In the genomic region with DNA sequence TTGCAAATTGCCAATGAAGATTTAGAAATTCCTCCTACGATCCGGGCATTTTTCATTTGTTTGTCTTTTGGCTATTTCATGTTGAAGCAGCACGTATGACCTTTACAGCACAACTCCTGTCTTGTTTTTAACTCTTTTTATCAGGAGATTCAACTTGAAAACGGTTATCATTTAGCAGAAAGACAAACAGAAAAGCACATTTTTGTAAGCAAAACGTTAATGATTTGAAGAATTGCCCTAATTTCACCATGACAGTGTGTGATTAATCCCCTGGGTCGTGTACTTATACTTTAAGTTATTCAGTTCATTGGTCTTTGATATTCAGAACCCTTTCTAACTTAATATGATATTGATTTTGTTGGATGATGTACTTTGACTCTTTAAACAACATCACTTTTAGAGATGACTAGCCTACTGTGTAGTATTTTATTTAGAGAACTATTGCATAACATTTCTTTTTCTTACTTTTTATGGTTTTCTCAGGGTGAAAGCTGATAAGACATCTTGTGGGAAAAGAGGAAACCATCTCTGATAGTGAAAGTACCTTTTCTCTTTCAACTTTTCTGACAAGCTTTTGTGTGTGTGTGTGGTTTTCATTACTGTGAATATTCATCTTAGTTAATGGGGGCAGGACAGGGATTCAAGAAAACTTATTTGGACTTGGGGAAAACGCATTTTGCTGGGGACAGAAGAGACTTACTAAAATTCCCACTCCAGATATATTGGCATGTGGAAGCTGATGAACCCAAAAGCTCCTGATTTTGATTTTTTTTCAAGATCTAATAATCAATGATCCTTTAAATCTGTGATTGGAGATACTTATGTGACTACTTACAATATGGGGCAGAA, we compare ENCODE assay signal across 1 cellular context.
TF ChIP-seq lines count a peak whose summit lies in the region.

No MANE protein-coding gene starts in this region.

TF ChIP-seq in HepG2, 621 proteins besides CTCF, POLR2A, EP300 and RAD21 (continued from another document):
- no peak for TF ChIP-seq ZNF678 (CRISPR knock-in tag; IDR thresholded peaks at IDR 0.05)
- no peak for TF ChIP-seq NR3C1 (CRISPR knock-in tag; IDR thresholded peaks at IDR 0.05)
- no peak for TF ChIP-seq ZFY (CRISPR knock-in tag; IDR thresholded peaks at IDR 0.05)
- TF ChIP-seq, protein P1, sequence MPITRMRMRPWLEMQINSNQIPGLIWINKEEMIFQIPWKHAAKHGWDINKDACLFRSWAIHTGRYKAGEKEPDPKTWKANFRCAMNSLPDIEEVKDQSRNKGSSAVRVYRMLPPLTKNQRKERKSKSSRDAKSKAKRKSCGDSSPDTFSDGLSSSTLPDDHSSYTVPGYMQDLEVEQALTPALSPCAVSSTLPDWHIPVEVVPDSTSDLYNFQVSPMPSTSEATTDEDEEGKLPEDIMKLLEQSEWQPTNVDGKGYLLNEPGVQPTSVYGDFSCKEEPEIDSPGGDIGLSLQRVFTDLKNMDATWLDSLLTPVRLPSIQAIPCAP (CRISPR knock-in tag; IDR thresholded peaks at IDR 0.05; ENCODE audit: low read depth) = no peak
- TF ChIP-seq DMAP1 (CRISPR knock-in tag; IDR thresholded peaks at IDR 0.05) = no peak
- TF ChIP-seq HMG20A (CRISPR knock-in tag; IDR thresholded peaks at IDR 0.05; ENCODE audit: borderline replicate concordance) = peak; percentile 89
- no peak for TF ChIP-seq HOXA9 (CRISPR knock-in tag; IDR thresholded peaks at IDR 0.05; ENCODE audit: borderline replicate concordance)
- no peak for TF ChIP-seq ZNF766 (CRISPR knock-in tag; IDR thresholded peaks at IDR 0.05; ENCODE audit: borderline replicate concordance)
- TF ChIP-seq SIX1 (CRISPR knock-in tag; IDR thresholded peaks at IDR 0.05; ENCODE audit: borderline replicate concordance) = peak; percentile 89
- TF ChIP-seq CBFB (CRISPR knock-in tag; IDR thresholded peaks at IDR 0.05) = no peak
- no peak for TF ChIP-seq ZNF224 (CRISPR knock-in tag; IDR thresholded peaks at IDR 0.05)
- no peak; the same call in 1 of the 2 replicates for TF ChIP-seq KDM6A (CRISPR knock-in tag; IDR thresholded peaks at IDR 0.05; ENCODE audit: low read depth)
- peak; percentile 81; the same call in 1 of the 2 replicates for TF ChIP-seq SOX5 (CRISPR knock-in tag; IDR thresholded peaks at IDR 0.05; ENCODE audit: borderline replicate concordance)
- TF ChIP-seq, protein P2, sequence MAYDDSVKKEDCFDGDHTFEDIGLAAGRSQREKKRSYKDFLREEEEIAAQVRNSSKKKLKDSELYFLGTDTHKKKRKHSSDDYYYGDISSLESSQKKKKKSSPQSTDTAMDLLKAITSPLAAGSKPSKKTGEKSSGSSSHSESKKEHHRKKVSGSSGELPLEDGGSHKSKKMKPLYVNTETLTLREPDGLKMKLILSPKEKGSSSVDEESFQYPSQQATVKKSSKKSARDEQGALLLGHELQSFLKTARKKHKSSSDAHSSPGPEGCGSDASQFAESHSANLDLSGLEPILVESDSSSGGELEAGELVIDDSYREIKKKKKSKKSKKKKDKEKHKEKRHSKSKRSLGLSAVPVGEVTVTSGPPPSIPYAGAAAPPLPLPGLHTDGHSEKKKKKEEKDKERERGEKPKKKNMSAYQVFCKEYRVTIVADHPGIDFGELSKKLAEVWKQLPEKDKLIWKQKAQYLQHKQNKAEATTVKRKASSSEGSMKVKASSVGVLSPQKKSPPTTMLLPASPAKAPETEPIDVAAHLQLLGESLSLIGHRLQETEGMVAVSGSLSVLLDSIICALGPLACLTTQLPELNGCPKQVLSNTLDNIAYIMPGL (CRISPR knock-in tag; IDR thresholded peaks at IDR 0.05; ENCODE audit: borderline replicate concordance in 1 of 2, low read depth in 1 of 2) = no peak
- TF ChIP-seq, protein P3, sequence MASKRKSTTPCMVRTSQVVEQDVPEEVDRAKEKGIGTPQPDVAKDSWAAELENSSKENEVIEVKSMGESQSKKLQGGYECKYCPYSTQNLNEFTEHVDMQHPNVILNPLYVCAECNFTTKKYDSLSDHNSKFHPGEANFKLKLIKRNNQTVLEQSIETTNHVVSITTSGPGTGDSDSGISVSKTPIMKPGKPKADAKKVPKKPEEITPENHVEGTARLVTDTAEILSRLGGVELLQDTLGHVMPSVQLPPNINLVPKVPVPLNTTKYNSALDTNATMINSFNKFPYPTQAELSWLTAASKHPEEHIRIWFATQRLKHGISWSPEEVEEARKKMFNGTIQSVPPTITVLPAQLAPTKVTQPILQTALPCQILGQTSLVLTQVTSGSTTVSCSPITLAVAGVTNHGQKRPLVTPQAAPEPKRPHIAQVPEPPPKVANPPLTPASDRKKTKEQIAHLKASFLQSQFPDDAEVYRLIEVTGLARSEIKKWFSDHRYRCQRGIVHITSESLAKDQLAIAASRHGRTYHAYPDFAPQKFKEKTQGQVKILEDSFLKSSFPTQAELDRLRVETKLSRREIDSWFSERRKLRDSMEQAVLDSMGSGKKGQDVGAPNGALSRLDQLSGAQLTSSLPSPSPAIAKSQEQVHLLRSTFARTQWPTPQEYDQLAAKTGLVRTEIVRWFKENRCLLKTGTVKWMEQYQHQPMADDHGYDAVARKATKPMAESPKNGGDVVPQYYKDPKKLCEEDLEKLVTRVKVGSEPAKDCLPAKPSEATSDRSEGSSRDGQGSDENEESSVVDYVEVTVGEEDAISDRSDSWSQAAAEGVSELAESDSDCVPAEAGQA (IDR thresholded peaks at IDR 0.05; ENCODE audit: low read depth) = no peak
- TF ChIP-seq, protein P3 (CRISPR knock-in tag; IDR thresholded peaks at IDR 0.05; ENCODE audit: borderline replicate concordance) = no peak
- peak; percentile 71 for TF ChIP-seq HDAC1 (CRISPR knock-in tag; IDR thresholded peaks at IDR 0.05)
- TF ChIP-seq ZNF446 (CRISPR knock-in tag; IDR thresholded peaks at IDR 0.05) = no peak
- no peak for TF ChIP-seq ZNF30 (CRISPR knock-in tag; IDR thresholded peaks at IDR 0.05)
- TF ChIP-seq SALL1 (CRISPR knock-in tag; IDR thresholded peaks at IDR 0.05) = peak; percentile 27; the same call in 1 of the 2 replicates
- TF ChIP-seq ZNF10 (CRISPR knock-in tag; IDR thresholded peaks at IDR 0.05; ENCODE audit: borderline replicate concordance, low read depth) = no peak
- TF ChIP-seq NR1H2 (CRISPR knock-in tag; IDR thresholded peaks at IDR 0.05; ENCODE audit: borderline replicate concordance, low read depth) = no peak
- no peak for TF ChIP-seq TCF12 (IDR thresholded peaks at IDR 0.05)
- TF ChIP-seq TCF12 (CRISPR knock-in tag; IDR thresholded peaks at IDR 0.05) = no peak
- TF ChIP-seq HNRNPUL1 (IDR thresholded peaks at IDR 0.05; ENCODE audit: low read depth, low read length) = 0 out of 2 replicates have a peak, but pooled peaks have one; percentile 43
- no peak for TF ChIP-seq KDM5B (CRISPR knock-in tag; IDR thresholded peaks at IDR 0.05; ENCODE audit: borderline replicate concordance)
- no peak for TF ChIP-seq CSRNP1 (CRISPR knock-in tag; IDR thresholded peaks at IDR 0.05)
- TF ChIP-seq JUND (CRISPR knock-in tag; IDR thresholded peaks at IDR 0.05) = no peak
- no peak for TF ChIP-seq U2AF1 (optimal IDR thresholded peaks at IDR 0.05; ENCODE audit: low read depth, low read length)
- TF ChIP-seq ZNF709 (CRISPR knock-in tag; IDR thresholded peaks at IDR 0.05) = no peak
- TF ChIP-seq, protein P4, sequence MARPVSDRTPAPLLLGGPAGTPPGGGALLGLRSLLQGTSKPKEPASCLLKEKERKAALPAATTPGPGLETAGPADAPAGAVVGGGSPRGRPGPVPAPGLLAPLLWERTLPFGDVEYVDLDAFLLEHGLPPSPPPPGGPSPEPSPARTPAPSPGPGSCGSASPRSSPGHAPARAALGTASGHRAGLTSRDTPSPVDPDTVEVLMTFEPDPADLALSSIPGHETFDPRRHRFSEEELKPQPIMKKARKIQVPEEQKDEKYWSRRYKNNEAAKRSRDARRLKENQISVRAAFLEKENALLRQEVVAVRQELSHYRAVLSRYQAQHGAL (CRISPR knock-in tag; IDR thresholded peaks at IDR 0.05; ENCODE audit: not compliant biosample characterization) = no peak
- TF ChIP-seq, protein P5, sequence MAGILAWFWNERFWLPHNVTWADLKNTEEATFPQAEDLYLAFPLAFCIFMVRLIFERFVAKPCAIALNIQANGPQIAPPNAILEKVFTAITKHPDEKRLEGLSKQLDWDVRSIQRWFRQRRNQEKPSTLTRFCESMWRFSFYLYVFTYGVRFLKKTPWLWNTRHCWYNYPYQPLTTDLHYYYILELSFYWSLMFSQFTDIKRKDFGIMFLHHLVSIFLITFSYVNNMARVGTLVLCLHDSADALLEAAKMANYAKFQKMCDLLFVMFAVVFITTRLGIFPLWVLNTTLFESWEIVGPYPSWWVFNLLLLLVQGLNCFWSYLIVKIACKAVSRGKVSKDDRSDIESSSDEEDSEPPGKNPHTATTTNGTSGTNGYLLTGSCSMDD (CRISPR knock-in tag; IDR thresholded peaks at IDR 0.05) = no peak
